Comparison of ENCODE assay signal across 16 cellular contexts in genomic region chr22:29751669-29752068, GRCh38. TPM values are rescaled to one million over a fixed set of nuclear protein-coding genes. Genes with fewer than 3 reads are reported as not detected.
DNase-seq lines count a peak whose midpoint lies in the region; ATAC-seq and TF ChIP-seq lines count a peak whose summit lies in the region.
"Had no signal": no experiment of that assay in that cellular context is flagged by ENCODE, and none has a peak within 500 bp of the region (broad histone marks: within the 10 kb centered on the region; RNA-seq: fewer than 3 reads in every experiment).

No MANE protein-coding gene starts in this region.

- H3K9me3 Mint-ChIP-seq in T-helper 2 cell treated with Interferon-gamma antibody and Interleukin-4, amounts not matched to agents 5 μg/mL and 100 μg/mL, for 36 hours, result no peaks in the 10 kb centered on the region
- H3K9me3 Mint-ChIP-seq in activated naive CD4-positive, alpha-beta T cell treated with anti-CD3 and anti-CD28 coated beads, Interleukin-2, amount 50 U/mL, for 72 hours, result no peaks in the 10 kb centered on the region
- no peaks in the 10 kb centered on the region for H3K9me3 Mint-ChIP-seq in activated naive CD8-positive, alpha-beta T cell treated with anti-CD3 and anti-CD28 coated beads, Interleukin-2, amount 10 ng/mL, durations not matched to agents 7 days and 5 days

- peaks cover 0 to 28% (median 13%) of the 10 kb centered on the region in 6 donors for H3K4me1 ChIP-seq in spleen
- no peaks in the 10 kb centered on the region for H3K4me1 ChIP-seq in esophagus muscularis mucosa
- H3K4me1 ChIP-seq in SJCRH30, result no peaks in the 10 kb centered on the region

- no peaks in the 10 kb centered on the region for H3K27me3 ChIP-seq in spleen (replicated peaks in 1 of 7)
- H3K27me3 ChIP-seq in esophagus muscularis mucosa, result no peaks in the 10 kb centered on the region
- H3K27me3 ChIP-seq in SJCRH30, result no peaks in the 10 kb centered on the region
- H3K27me3 ChIP-seq: BLaER1 had no signal

- no peak overlapping the region for H3K4me3 Mint-ChIP-seq in T-helper 2 cell treated with Interferon-gamma antibody and Interleukin-4, amounts not matched to agents 5 μg/mL and 100 μg/mL, for 36 hours
- H3K4me3 Mint-ChIP-seq in activated naive CD8-positive, alpha-beta T cell treated with anti-CD3 and anti-CD28 coated beads, Interleukin-2, amount 10 ng/mL, durations not matched to agents 7 days and 5 days, result no peak overlapping the region

- H3K27me3 Mint-ChIP-seq in T-helper 2 cell treated with Interferon-gamma antibody and Interleukin-4, amounts not matched to agents 5 μg/mL and 100 μg/mL, for 36 hours (ENCODE audit: low read depth), result no peaks in the 10 kb centered on the region
- H3K27me3 Mint-ChIP-seq in activated naive CD8-positive, alpha-beta T cell treated with anti-CD3 and anti-CD28 coated beads, Interleukin-2, amount 10 ng/mL, durations not matched to agents 7 days and 5 days, result no peaks in the 10 kb centered on the region

- POLR2A ChIA-PET in activated naive CD8-positive, alpha-beta T cell treated with anti-CD3 and anti-CD28 coated beads, Interleukin-2, amount 10 ng/mL, durations not matched to agents 7 days and 5 days (lab: Charles Lee), result interaction anchor here (1.1 kb wide), 1 partner anchor 15 kb away, joined by 3 read pairs; the partner anchor contains the start of gene ZMAT5

- peak overlapping the region; percentile 83 for H3K27ac Mint-ChIP-seq in T-helper 2 cell treated with Interferon-gamma antibody and Interleukin-4, amounts not matched to agents 5 μg/mL and 100 μg/mL, for 36 hours
- peak overlapping the region; percentile 31 to 40 for H3K27ac Mint-ChIP-seq in activated naive CD4-positive, alpha-beta T cell treated with anti-CD3 and anti-CD28 coated beads, Interleukin-2, amount 50 U/mL, for 72 hours
- H3K27ac Mint-ChIP-seq in activated naive CD8-positive, alpha-beta T cell treated with anti-CD3 and anti-CD28 coated beads, Interleukin-2, amount 10 ng/mL, durations not matched to agents 7 days and 5 days, result peak overlapping the region; percentile 67

- H3K36me3 Mint-ChIP-seq in T-helper 2 cell treated with Interferon-gamma antibody and Interleukin-4, amounts not matched to agents 5 μg/mL and 100 μg/mL, for 36 hours (ENCODE audit: low read depth), result peaks cover 12% of the 10 kb centered on the region
- peaks cover 8 to 9% of the 10 kb centered on the region in 2 donors for H3K36me3 Mint-ChIP-seq in activated naive CD4-positive, alpha-beta T cell treated with anti-CD3 and anti-CD28 coated beads, Interleukin-2, amount 50 U/mL, for 72 hours
- peaks cover 4% of the 10 kb centered on the region for H3K36me3 Mint-ChIP-seq in activated naive CD8-positive, alpha-beta T cell treated with anti-CD3 and anti-CD28 coated beads, Interleukin-2, amount 10 ng/mL, durations not matched to agents 7 days and 5 days

- peaks cover 0 to 67% (median 25%) of the 10 kb centered on the region in 6 donors for H3K36me3 ChIP-seq in spleen
- H3K36me3 ChIP-seq in esophagus muscularis mucosa, result peaks cover 15 to 54% (median 42%) of the 10 kb centered on the region in 4 donors
- H3K36me3 ChIP-seq in SJCRH30, result no peaks in the 10 kb centered on the region

- TF ChIP-seq EP300 in esophagus muscularis mucosa (IDR thresholded peaks at IDR 0.05), result no peak

- no peak for ATAC-seq in activated naive CD4-positive, alpha-beta T cell treated with anti-CD3 and anti-CD28 coated beads, Interleukin-2, amount 50 U/mL, for 72 hours
- no peak for ATAC-seq in activated naive CD8-positive, alpha-beta T cell treated with anti-CD3 and anti-CD28 coated beads, Interleukin-2, amount 10 ng/mL, durations not matched to agents 7 days and 5 days (ENCODE audit: low read depth)

- H3K9me3 ChIP-seq in spleen (no peaks in the 10 kb centered on the region), esophagus muscularis mucosa (no peaks in the 10 kb centered on the region), SJCRH30 (replicated peaks) (no peaks in the 10 kb centered on the region)
- H3K9me3 ChIP-seq: BLaER1, Caco-2 had no signal

- intact Hi-C loops in spleen (cut with DNase I; ENCODE audit: low total_unique reads) (no loop called here), esophagus muscularis mucosa (cut with DNase I) (no loop called here)

- H3K27ac ChIP-seq in spleen (peak overlapping the region in 7 of 8 donors; percentile 56 to 86 (median 73)), esophagus muscularis mucosa (replicated peaks in 1 of 4) (no peak overlapping the region), SJCRH30 (no peak overlapping the region)
- H3K27ac ChIP-seq: BLaER1, PC-9 had no signal

- DNase-seq in T-helper 2 cell treated with Interferon-gamma antibody and Interleukin-4, amounts not matched to agents 5 μg/mL and 100 μg/mL, for 36 hours (ENCODE audit: low spot score), result no peak
- DNase-seq in T-helper 2 cell, result no peak
- no peak for DNase-seq in activated naive CD4-positive, alpha-beta T cell treated with anti-CD3 and anti-CD28 coated beads, Interleukin-2, amount 50 U/mL, for 72 hours (ENCODE audit: low spot score in 2 of 2)
- no peak for DNase-seq in activated naive CD4-positive, alpha-beta T cell (lab: John Stamatoyannopoulos, UW)
- no peak for DNase-seq in activated naive CD8-positive, alpha-beta T cell treated with anti-CD3 and anti-CD28 coated beads, Interleukin-2, amount 10 ng/mL, durations not matched to agents 7 days and 5 days
- no peak for DNase-seq in spleen
- DNase-seq in esophagus muscularis mucosa (ENCODE audit: extremely low spot score), result no peak
- DNase-seq in SJCRH30, result no peak
- DNase-seq: 8988T, Caco-2, NCI-H1417, NCI-H1930, NCI-H2171, NCI-H748 treated with DMSO at 0.1 percent for 48 hours, PC-9 had no signal

- H3K4me1 Mint-ChIP-seq in T-helper 2 cell treated with Interferon-gamma antibody and Interleukin-4, amounts not matched to agents 5 μg/mL and 100 μg/mL, for 36 hours (ENCODE audit: low read depth), result peaks cover 12% of the 10 kb centered on the region
- peaks cover 15% of the 10 kb centered on the region for H3K4me1 Mint-ChIP-seq in activated naive CD8-positive, alpha-beta T cell treated with anti-CD3 and anti-CD28 coated beads, Interleukin-2, amount 10 ng/mL, durations not matched to agents 7 days and 5 days

- H3K4me3 ChIP-seq in spleen, result peak overlapping the region in 1 of 8 donors; percentile 19
- H3K4me3 ChIP-seq in esophagus muscularis mucosa, result no peak overlapping the region
- no peak overlapping the region for H3K4me3 ChIP-seq in SJCRH30
- H3K4me3 ChIP-seq: BLaER1, PC-9 had no signal

- TF ChIP-seq POLR2A in spleen (IDR thresholded peaks at IDR 0.05) (no peak), esophagus muscularis mucosa (IDR thresholded peaks at IDR 0.05; ENCODE audit: low read depth) (no peak)

- TF ChIP-seq CTCF in spleen (IDR thresholded peaks at IDR 0.05 in 8 of 11, conservative IDR thresholded peaks at IDR 0.05 in 3 of 11) (no peak), esophagus muscularis mucosa (IDR thresholded peaks at IDR 0.05) (no peak)

- WGBS in spleen, 5 donors, result 86 to 98% (median 96%) methylated on average over 2 of the region's 2 CpGs
- WGBS in esophagus muscularis mucosa, result 90% methylated on average over 2 of the region's 2 CpGs

RNA-seq across cellular contexts. Expression of gene ZMAT5, which starts 15.1 kb away (rescaled TPM):
- 10 to 100 TPM; 16.3 to 18.6 TPM for total RNA-seq in activated naive CD4-positive, alpha-beta T cell treated with anti-CD3 and anti-CD28 coated beads, Interleukin-2, amount 50 U/mL, for 72 hours
- 10 to 100 TPM; 19.4 to 20.6 TPM for total RNA-seq in activated naive CD8-positive, alpha-beta T cell treated with anti-CD3 and anti-CD28 coated beads, Interleukin-2, amount 10 ng/mL, durations not matched to agents 7 days and 5 days
- 10 to 100 TPM; 15.1 to 26.8 (median 18.7) TPM for total RNA-seq in spleen
- 10 to 100 TPM; 20.7 to 27.0 (median 23.4) TPM for polyA plus RNA-seq in spleen
- 10 to 100 TPM; 13.3 to 33.8 (median 23.1) TPM for total RNA-seq in esophagus muscularis mucosa
- 16.1 and 16.8 TPM in 2 replicates for total RNA-seq in SJCRH30 (2014; rRNA removed; shearing (Covaris generic))

RNA-seq across cellular contexts. Expression of gene UQCR10, which starts 15.5 kb away (rescaled TPM):
- total RNA-seq in activated naive CD4-positive, alpha-beta T cell treated with anti-CD3 and anti-CD28 coated beads, Interleukin-2, amount 50 U/mL, for 72 hours, result 100 to 1,000 TPM in 1 of 2 donors, 10 to 100 TPM in 1; 72.2 to 107 TPM
- 10 to 100 TPM; 83.6 to 84.2 TPM for total RNA-seq in activated naive CD8-positive, alpha-beta T cell treated with anti-CD3 and anti-CD28 coated beads, Interleukin-2, amount 10 ng/mL, durations not matched to agents 7 days and 5 days
- total RNA-seq in spleen (10 to 100 TPM; 32.8 to 60.4 (median 52.0) TPM), esophagus muscularis mucosa (10 to 100 TPM; 57.5 to 81.7 (median 59.0) TPM)
- polyA plus RNA-seq in spleen, result 100 to 1,000 TPM; 130 to 174 (median 149) TPM
- total RNA-seq in SJCRH30 (2014; rRNA removed; shearing (Covaris generic)), result 100 and 116 TPM in 2 replicates

RNA-seq across cellular contexts. Expression of gene CABP7, which starts 31.9 kb away (rescaled TPM):
- under 1 TPM in 1 of 2 donors, not detected in 1; 0.18 TPM for total RNA-seq in activated naive CD4-positive, alpha-beta T cell treated with anti-CD3 and anti-CD28 coated beads, Interleukin-2, amount 50 U/mL, for 72 hours
- total RNA-seq in activated naive CD8-positive, alpha-beta T cell treated with anti-CD3 and anti-CD28 coated beads, Interleukin-2, amount 10 ng/mL, durations not matched to agents 7 days and 5 days, result under 1 TPM in 1 of 2 experiments, not detected in 1; 0.09 TPM
- total RNA-seq in spleen (under 1 TPM in 3 of 7 donors, not detected in 4; 0.15 to 0.37 (median 0.19) TPM), esophagus muscularis mucosa (under 1 TPM; under 0.01 to 0.99 (median 0.54) TPM)
- under 1 TPM in 2 of 3 donors, not detected in 1; 0.04 to 0.06 TPM for polyA plus RNA-seq in spleen
- 0.06 TPM in 1 of 2 replicates, not detected in the other for total RNA-seq in SJCRH30 (2014; rRNA removed; shearing (Covaris generic))
- total RNA-seq: Caco-2 had no signal

Comparison
In these comparisons a context has a peak if more than half of its experiments do, and no peak if none do; other contexts are left out.
1. H3K27ac ChIP-seq: peak in spleen (7 of 8); none in esophagus muscularis mucosa (0 of 4) and SJCRH30 (single experiment).
2. Peak in every context shown above with its lines, with median percentiles within 50 percentile points of each other: H3K27ac Mint-ChIP-seq.